ENCODE assay signal across 8 cellular contexts in genomic region chr3:20225769-20226168, GRCh38. TPM values are rescaled to one million over a fixed set of nuclear protein-coding genes. Genes with fewer than 3 reads are reported as not detected.
DNase-seq lines count a peak whose midpoint lies in the region; ATAC-seq and TF ChIP-seq lines count a peak whose summit lies in the region.

No MANE protein-coding gene starts in this region.

- no peaks in the 10 kb centered on the region for H3K27me3 Mint-ChIP-seq in brain

- no peaks in the 10 kb centered on the region for H3K36me3 Mint-ChIP-seq in brain

- H4K5ac ChIP-seq in mesendoderm (ENCODE audit: low read length) = no peak overlapping the region

- peaks cover 16% of the 10 kb centered on the region for H3K4me1 Mint-ChIP-seq in brain

- no peak overlapping the region for H2BK120ac ChIP-seq in mesendoderm (ENCODE audit: low read depth, low read length)

- H3K4me3 Mint-ChIP-seq in brain = no peak overlapping the region

- H2BK15ac ChIP-seq in mesendoderm (replicated peaks; ENCODE audit: low read depth) = no peak overlapping the region

- peak overlapping the region in 1 of 5 experiments; percentile 77 for H3K27ac Mint-ChIP-seq in brain

- TF ChIP-seq POLR2A in NB4 (IDR thresholded peaks at IDR 0.05; ENCODE audit: extremely low read depth, insufficient read length) = no peak

- no peaks in the 10 kb centered on the region for H3K27me3 ChIP-seq in mesendoderm (ENCODE audit: insufficient read depth, low read length, poor library complexity)

- no peak overlapping the region for H3K27ac ChIP-seq in mesendoderm (ENCODE audit: low read depth, low read length)

- no peak overlapping the region for H4K8ac ChIP-seq in mesendoderm (ENCODE audit: low read depth, low read length)

- H3K4me3 ChIP-seq in GM12865 (ENCODE audit: low read depth, low read length) (no peak overlapping the region), NB4 (ENCODE audit: low read depth, low read length) (no peak overlapping the region), mesendoderm (ENCODE audit: low read length) (no peak overlapping the region)

- no peaks in the 10 kb centered on the region for H3K79me2 ChIP-seq in mesendoderm (ENCODE audit: control insufficient read depth, insufficient read depth, low read length)

- WGBS in mesendoderm (ENCODE audit: extremely low coverage, insufficient coverage, low lambda C conversion rate) = no CpG with 5 or more reads among the region's 2 CpGs

- DNase-seq in GM12865 (ENCODE audit: low read depth) (peak; percentile 17), NB4 (ENCODE audit: low read depth) (peak; percentile 46), mesendoderm (peak; percentile 71), NCI-H510A (lab: John Stamatoyannopoulos, UW) (no peak)

- no peaks in the 10 kb centered on the region for H3K79me1 ChIP-seq in mesendoderm (ENCODE audit: low read length)

- TF ChIP-seq CTCF in GM12865 (IDR thresholded peaks at IDR 0.05; ENCODE audit: insufficient read depth, low read depth, low read length, missing control alignments) (peak; percentile 32), NB4 (IDR thresholded peaks at IDR 0.05; ENCODE audit: low read depth, low read length) (peak; percentile 24), brain (conservative IDR thresholded peaks at IDR 0.05) (peak; percentile 74 to 76)

- H3K4ac ChIP-seq in mesendoderm (ENCODE audit: low read depth, low read length) = no peak overlapping the region

- H2AK5ac ChIP-seq in mesendoderm (ENCODE audit: low read length) = no peak overlapping the region

- H3K9ac ChIP-seq in mesendoderm (ENCODE audit: low read length) = no peak overlapping the region

- H3K9me3 Mint-ChIP-seq in brain = peaks cover 0 to 4% (median 0%) of the 10 kb centered on the region in 5 experiments

- H3K4me2 ChIP-seq in mesendoderm (ENCODE audit: low read length) = no peak overlapping the region

- H3K36me3 ChIP-seq in mesendoderm (ENCODE audit: control insufficient read depth, insufficient read depth, low read length) = no peaks in the 10 kb centered on the region

- H3K18ac ChIP-seq in mesendoderm (ENCODE audit: low read length) = no peak overlapping the region

- no peak overlapping the region for H2BK5ac ChIP-seq in mesendoderm (ENCODE audit: low read length)

- H3K56ac ChIP-seq in mesendoderm (ENCODE audit: low read length) = no peak overlapping the region

- ATAC-seq in GM21515 (IDR thresholded peaks at IDR 0.05; ENCODE audit: unreplicated experiment) = no peak
- no peak for ATAC-seq in GM21576 (IDR thresholded peaks at IDR 0.05; ENCODE audit: unreplicated experiment)
- no peak for ATAC-seq in HG03139 (IDR thresholded peaks at IDR 0.05; ENCODE audit: unreplicated experiment)

- no peak overlapping the region for H3K23ac ChIP-seq in mesendoderm (ENCODE audit: low read length)

- no peaks in the 10 kb centered on the region for H3K4me1 ChIP-seq in mesendoderm (ENCODE audit: control insufficient read depth, low read depth, low read length)

RNA-seq across cellular contexts. Expression of gene SGO1, which starts 39.8 kb away (rescaled TPM):
- polyA plus RNA-seq in brain (ENCODE audit: insufficient read depth, low read depth, low replicate concordance) = 4.4 TPM
- 32.5 TPM for polyA plus RNA-seq in mesendoderm (2013, experiment 1 of 2)
- polyA plus RNA-seq in mesendoderm (2013, experiment 2 of 2) = 33.5 TPM

Comparison
In these comparisons a context has a peak if more than half of its experiments do, and no peak if none do; other contexts are left out.
1. CTCF ChIP-seq: peak in every context shown above with its lines; median percentile 75 in brain; 32 in GM12865; 24 in NB4.